Comparison of ENCODE assay signal across 10 cellular contexts in the genomic region with DNA sequence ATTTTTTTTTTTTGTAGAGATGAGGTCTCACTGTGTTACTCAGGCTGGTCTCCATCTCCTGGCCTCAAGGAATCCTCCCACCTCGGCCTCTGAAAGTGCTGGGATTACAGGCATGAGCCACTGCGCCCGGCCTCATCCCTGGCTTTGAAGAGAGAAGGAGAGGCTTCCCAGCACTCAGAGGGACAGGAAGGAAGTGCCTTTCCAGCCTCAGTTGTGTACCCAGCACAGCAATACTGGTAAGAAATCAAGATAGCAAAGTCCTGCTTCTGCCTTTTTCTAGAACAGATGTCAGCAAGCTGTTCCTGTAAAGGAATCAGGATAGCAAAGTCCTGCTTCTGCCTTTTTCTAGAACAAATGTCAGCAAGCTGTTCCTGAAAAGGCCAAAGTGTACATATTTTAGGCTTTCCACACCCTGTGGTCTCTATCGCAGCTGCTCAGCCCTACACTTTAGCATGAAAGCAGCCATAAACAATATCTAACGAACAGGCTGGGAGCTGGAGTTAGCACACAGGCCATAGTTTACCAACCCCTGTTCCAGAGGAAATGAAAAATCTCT. TPM values are rescaled to one million over a fixed set of nuclear protein-coding genes. Genes with fewer than 3 reads are reported as not detected.
DNase-seq lines count a peak whose midpoint lies in the region; FAIRE-seq and TF ChIP-seq lines count a peak whose summit lies in the region.
"Had no signal": no experiment of that assay in that cellular context is flagged by ENCODE, and none has a peak within 500 bp of the region (broad histone marks: within the 10 kb centered on the region; RNA-seq: fewer than 3 reads in every experiment).

No MANE protein-coding gene starts in this region.

- no peak overlapping the region for H4K5ac ChIP-seq in H1 (ENCODE audit: insufficient read length, low read depth, low read length)

- H3K56ac ChIP-seq in H1 (replicated peaks; ENCODE audit: insufficient read length, low read depth, low read length) = no peak overlapping the region

- H3K23ac ChIP-seq in H1 (ENCODE audit: insufficient read length) = no peak overlapping the region

- H3K4me1 ChIP-seq in H1 (replicated peaks in 1 of 4; ENCODE audit: control insufficient read depth in 3 of 4, insufficient read depth in 4 of 4, low read length in 3 of 4) = peaks cover 0 to 3% (median 0%) of the 10 kb centered on the region in 4 experiments; a peak in 1 of 7 replicates
- H3K4me1 ChIP-seq in muscle layer of duodenum (ENCODE audit: control insufficient read depth in 1 of 2, insufficient read depth in 2 of 2, low read length in 2 of 2) = peaks cover 5 to 19% of the 10 kb centered on the region in 2 donors
- H3K4me1 ChIP-seq: SJSA1 had no signal

- H4K8ac ChIP-seq in H1 (ENCODE audit: extremely low read depth, insufficient read depth, low read length) = no peak overlapping the region

- FAIRE-seq in H1 (lab: Jason Lieb, UNC) = no peak

- no peak for DNase-seq in AG04450 (ENCODE audit: low read depth, low spot score)
- no peak for DNase-seq in H1 (ENCODE audit: low read depth in 1 of 2, low spot score in 2 of 2)
- no peak for DNase-seq in hepatic stellate cell (ENCODE audit: low spot score)
- DNase-seq in HUDEP-2 (lab: John Stamatoyannopoulos, UW; ENCODE audit: unreplicated experiment in 76 of 76) = no peak
- no peak for DNase-seq in GM19240 (ENCODE audit: insufficient read length, low spot score)
- DNase-seq: activated CD4-positive, alpha-beta memory T cell treated with anti-CD3 and anti-CD28 coated beads, Interleukin-2, amount 10 ng/mL, durations not matched to agents 7 days and 5 days; head of caudate nucleus had no signal

- no peaks in the 10 kb centered on the region for H3K36me3 ChIP-seq in H1 (ENCODE audit: control insufficient read depth in 2 of 4, insufficient read depth in 4 of 4, low read length in 3 of 4)
- H3K36me3 ChIP-seq in muscle layer of duodenum (ENCODE audit: control insufficient read depth in 1 of 2, insufficient read depth in 2 of 2, low read length in 2 of 2) = no peaks in the 10 kb centered on the region
- H3K36me3 ChIP-seq: neutrophil, SJSA1 had no signal

- no peaks in the 10 kb centered on the region for H3K79me2 ChIP-seq in H1 (ENCODE audit: control insufficient read depth in 1 of 2, insufficient read depth in 2 of 2, low read length in 2 of 2)

- H4K20me1 ChIP-seq in H1 (replicated peaks in 1 of 2; ENCODE audit: control insufficient read depth in 1 of 2, insufficient read depth in 2 of 2, low read length in 2 of 2) = no peaks in the 10 kb centered on the region

- no peak for TF ChIP-seq EP300 in H1 (IDR thresholded peaks at IDR 0.05; ENCODE audit: borderline replicate concordance in 1 of 2, low read depth in 2 of 2, low read length in 2 of 2)

- H2BK20ac ChIP-seq in H1 (ENCODE audit: low read length) = no peak overlapping the region

- H3K14ac ChIP-seq in H1 (ENCODE audit: insufficient read length) = no peak overlapping the region

- no peak overlapping the region for H2AK5ac ChIP-seq in H1 (ENCODE audit: low read depth, low read length)

- H3K79me1 ChIP-seq in H1 (ENCODE audit: low read depth, low read length) = no peaks in the 10 kb centered on the region

- H2AFZ ChIP-seq in H1 (ENCODE audit: low read length) = no peak overlapping the region

- TF ChIP-seq CTCF in AG04450 (IDR thresholded peaks at IDR 0.05; ENCODE audit: low read depth, low read length) (no peak), H1 (IDR thresholded peaks at IDR 0.05; ENCODE audit: control extremely low read depth in 1 of 3, insufficient read depth in 1 of 3, low read depth in 1 of 3, low read length in 3 of 3) (no peak)

- H3K18ac ChIP-seq in H1 (ENCODE audit: extremely low read depth, low read length) = no peak overlapping the region

- H3K27me3 ChIP-seq in AG04450 (ENCODE audit: control insufficient read depth, insufficient read depth, low read length) (no peaks in the 10 kb centered on the region), H1 (replicated peaks in 1 of 4; ENCODE audit: control insufficient read depth in 3 of 4, extremely low read depth in 1 of 4, insufficient read depth in 3 of 4, low read length in 3 of 4) (no peaks in the 10 kb centered on the region), muscle layer of duodenum (ENCODE audit: low read depth, low read length) (no peaks in the 10 kb centered on the region)
- H3K27me3 ChIP-seq: neutrophil, SJSA1 had no signal

- H2BK15ac ChIP-seq in H1 (ENCODE audit: low read length) = 0 out of 2 replicates have a peak overlapping the region, but pooled peaks have one; percentile 46

- POLR2A ChIA-PET in AG04450 (lab: Yijun Ruan, JAX) (interaction anchor here (1.1 to 3.5 kb wide), 3 partner anchors 13 to 53 kb away, joined by 3 to 36 read pairs (median 5); partner anchors contain the start of genes PCIF1 and ZNF335), H1 (lab: Charles Lee; ENCODE audit: partially characterized antibody) (interaction anchor here (1.0 to 11.8 kb wide), 4 partner anchors 8 to 21 kb away, joined by 4 to 165 read pairs (median 5); partner anchors contain the start of gene PCIF1)

- WGBS in H1 (ENCODE audit: extremely low coverage in 1 of 2, insufficient coverage in 1 of 2, insufficient read length in 1 of 2, insufficient replicate concordance in 2 of 2, low coverage in 1 of 2, low lambda C conversion rate in 2 of 2, missing lambda C conversion rate in 1 of 2), 2 experiments = 97% methylated on average over 5 of the region's 5 CpGs; no CpG with 5 or more reads in 1 of the 2 experiments

- H3K27ac ChIP-seq in AG04450 (ENCODE audit: low read depth, low read length) (peak overlapping the region; percentile 76), H1 (ENCODE audit: low read depth, low read length) (no peak overlapping the region), muscle layer of duodenum (ENCODE audit: low read length) (peak overlapping the region; percentile 58)
- H3K27ac ChIP-seq: neutrophil, SJSA1 had no signal

- no peak overlapping the region for H2BK12ac ChIP-seq in H1 (ENCODE audit: low read depth, low read length)

- H3K23me2 ChIP-seq in H1 (ENCODE audit: low read depth, low read length) = no peaks in the 10 kb centered on the region

- TF ChIP-seq RAD21 in H1 (IDR thresholded peaks at IDR 0.05 in 1 of 2, conservative IDR thresholded peaks at IDR 0.05 in 1 of 2; ENCODE audit: low read depth in 2 of 2, low read length in 2 of 2) = no peak

- no peak overlapping the region for H3K9ac ChIP-seq in H1 (replicated peaks in 1 of 4; ENCODE audit: extremely low read depth in 1 of 4, low read depth in 3 of 4, low read length in 3 of 4)

- H3K4me2 ChIP-seq in H1 (ENCODE audit: insufficient read depth in 1 of 2, low read depth in 2 of 2, low read length in 2 of 2) = no peak overlapping the region

- TF ChIP-seq POLR2A in H1 (IDR thresholded peaks at IDR 0.05; ENCODE audit: control extremely low read depth in 1 of 2, low read depth in 2 of 2, low read length in 2 of 2) = no peak

- H3K9me3 ChIP-seq in AG04450 (ENCODE audit: control insufficient read depth, insufficient read depth, low read length) = no peaks in the 10 kb centered on the region
- H3K9me3 ChIP-seq in H1 (ENCODE audit: insufficient read depth in 2 of 2, low read depth in 1 of 2, low read length in 1 of 2) = no peaks in the 10 kb centered on the region
- no peaks in the 10 kb centered on the region for H3K9me3 ChIP-seq in muscle layer of duodenum (ENCODE audit: control insufficient read depth in 1 of 2, low read length in 2 of 2)
- H3K9me3 ChIP-seq: neutrophil, SJSA1 had no signal

- H2BK5ac ChIP-seq in H1 (ENCODE audit: low read depth, low read length) = no peak overlapping the region

- CTCF ChIA-PET in AG04450 (lab: Charles Lee) = interaction anchor here (2.7 kb wide), 1 partner anchor 51 kb away, joined by 12 read pairs; no protein-coding TSS in a partner anchor
- CTCF ChIA-PET in H1 (lab: Charles Lee; ENCODE audit: partially characterized antibody) = interaction anchor here (0.6 to 1.4 kb wide), 3 partner anchors 12 to 15 kb away, joined by 3 to 4 read pairs (median 3); no protein-coding TSS in a partner anchor

- no peak overlapping the region for H3K4ac ChIP-seq in H1 (replicated peaks; ENCODE audit: insufficient read length, low read depth, low read length)

- no peak overlapping the region for H2BK120ac ChIP-seq in H1 (replicated peaks; ENCODE audit: low read depth, low read length)

- no peak overlapping the region for H4K91ac ChIP-seq in H1 (replicated peaks; ENCODE audit: insufficient read length, low read length)

- H3K4me3 ChIP-seq in AG04450 (ENCODE audit: low read depth, low read length) = no peak overlapping the region
- H3K4me3 ChIP-seq in H1 (ENCODE audit: extremely low read depth in 1 of 4, insufficient read depth in 2 of 4, low read depth in 3 of 4, low read length in 4 of 4) = no peak overlapping the region
- no peak overlapping the region for H3K4me3 ChIP-seq in muscle layer of duodenum (ENCODE audit: low read depth in 1 of 2, low read length in 2 of 2)
- H3K4me3 ChIP-seq: SJSA1 had no signal

RNA-seq across cellular contexts. Expression of gene PLTP, which starts 6.3 kb away (rescaled TPM):
- polyA plus RNA-seq in AG04450 (2011; rRNA removed) = 105 and 154 TPM in 2 replicates
- polyA minus RNA-seq in AG04450 (2011; rRNA and poly(A)+ RNA removed) = 43.0 and 67.8 TPM in 2 replicates
- 120 TPM in 2 replicates for total RNA-seq in H1 (2021; fragmentation: NEBNext Ultra II Directional; extraction: Animal tissue kit (Norgen Biotek cat#: 25700))
- polyA plus RNA-seq in H1 (2011; rRNA removed) = 194 and 268 TPM in 2 replicates
- 129 TPM for polyA plus RNA-seq in H1 (2011; cell fraction: cytosol; rRNA removed)
- polyA plus RNA-seq in H1 (2011; cell fraction: nucleus; rRNA removed) = 198 TPM
- polyA plus RNA-seq in H1 (2012, experiment 1 of 2) = 117 to 175 TPM (median 169 TPM) in 4 replicates
- polyA plus RNA-seq in H1 (2012, experiment 2 of 2) = 196 TPM
- polyA plus RNA-seq in H1 (2013, experiment 1 of 2) = 240 TPM
- polyA plus RNA-seq in H1 (2013, experiment 2 of 2) = 233 TPM
- 77.0 and 101 TPM in 2 replicates for polyA minus RNA-seq in H1 (2011; rRNA and poly(A)+ RNA removed)
- 101 TPM for polyA minus RNA-seq in H1 (2011; cell fraction: cytosol; rRNA and poly(A)+ RNA removed)
- polyA minus RNA-seq in H1 (2011; cell fraction: nucleus; rRNA and poly(A)+ RNA removed) = 53.7 TPM

RNA-seq across cellular contexts. Expression of gene PCIF1, which starts 16.2 kb away (rescaled TPM):
- polyA plus RNA-seq in AG04450 (2011; rRNA removed) (11.5 and 14.6 TPM in 2 replicates), H1 (2011; rRNA removed) (30.6 and 54.7 TPM in 2 replicates)
- polyA minus RNA-seq in AG04450 (2011; rRNA and poly(A)+ RNA removed) = 19.7 and 24.9 TPM in 2 replicates
- 27.2 and 30.3 TPM in 2 replicates for total RNA-seq in H1 (2021; fragmentation: NEBNext Ultra II Directional; extraction: Animal tissue kit (Norgen Biotek cat#: 25700))
- 23.8 TPM for polyA plus RNA-seq in H1 (2011; cell fraction: cytosol; rRNA removed)
- 58.2 TPM for polyA plus RNA-seq in H1 (2011; cell fraction: nucleus; rRNA removed)
- 19.8 to 36.6 TPM (median 32.6 TPM) in 4 replicates for polyA plus RNA-seq in H1 (2012, experiment 1 of 2)
- 37.9 TPM for polyA plus RNA-seq in H1 (2012, experiment 2 of 2)
- 23.6 TPM for polyA plus RNA-seq in H1 (2013, experiment 1 of 2)
- 20.7 TPM for polyA plus RNA-seq in H1 (2013, experiment 2 of 2)
- 20.9 and 29.6 TPM in 2 replicates for polyA minus RNA-seq in H1 (2011; rRNA and poly(A)+ RNA removed)
- 20.2 TPM for polyA minus RNA-seq in H1 (2011; cell fraction: cytosol; rRNA and poly(A)+ RNA removed)
- 42.0 TPM for polyA minus RNA-seq in H1 (2011; cell fraction: nucleus; rRNA and poly(A)+ RNA removed)

RNA-seq across cellular contexts. Expression of gene CTSA, which starts 27.1 kb away (rescaled TPM):
- 234 and 267 TPM in 2 replicates for polyA plus RNA-seq in AG04450 (2011; rRNA removed)
- 167 and 244 TPM in 2 replicates for polyA minus RNA-seq in AG04450 (2011; rRNA and poly(A)+ RNA removed)
- 49.7 and 52.5 TPM in 2 replicates for total RNA-seq in H1 (2021; fragmentation: NEBNext Ultra II Directional; extraction: Animal tissue kit (Norgen Biotek cat#: 25700))
- 74.0 and 81.4 TPM in 2 replicates for polyA plus RNA-seq in H1 (2011; rRNA removed)
- polyA plus RNA-seq in H1 (2011; cell fraction: cytosol; rRNA removed) = 60.7 TPM
- polyA plus RNA-seq in H1 (2011; cell fraction: nucleus; rRNA removed) = 171 TPM
- 44.5 to 61.8 TPM (median 58.5 TPM) in 4 replicates for polyA plus RNA-seq in H1 (2012, experiment 1 of 2)
- polyA plus RNA-seq in H1 (2012, experiment 2 of 2) = 64.3 TPM
- polyA plus RNA-seq in H1 (2013, experiment 1 of 2) = 66.7 TPM
- 68.1 TPM for polyA plus RNA-seq in H1 (2013, experiment 2 of 2)
- 97.7 and 111 TPM in 2 replicates for polyA minus RNA-seq in H1 (2011; rRNA and poly(A)+ RNA removed)
- 39.0 TPM for polyA minus RNA-seq in H1 (2011; cell fraction: cytosol; rRNA and poly(A)+ RNA removed)
- polyA minus RNA-seq in H1 (2011; cell fraction: nucleus; rRNA and poly(A)+ RNA removed) = 131 TPM

RNA-seq across cellular contexts. Expression of gene NEURL2, which starts 27.3 kb away (rescaled TPM):
- polyA plus RNA-seq in AG04450 (2011; rRNA removed) (1.1 and 1.9 TPM in 2 replicates), H1 (2011; rRNA removed) (6.9 and 10.3 TPM in 2 replicates)
- polyA minus RNA-seq in AG04450 (2011; rRNA and poly(A)+ RNA removed) = 0.74 and 2.2 TPM in 2 replicates
- 5.2 and 6.9 TPM in 2 replicates for total RNA-seq in H1 (2021; fragmentation: NEBNext Ultra II Directional; extraction: Animal tissue kit (Norgen Biotek cat#: 25700))
- polyA plus RNA-seq in H1 (2011; cell fraction: cytosol; rRNA removed) = 9.4 TPM
- 15.0 TPM for polyA plus RNA-seq in H1 (2011; cell fraction: nucleus; rRNA removed)
- 3.4 to 5.8 TPM (median 5.5 TPM) in 4 replicates for polyA plus RNA-seq in H1 (2012, experiment 1 of 2)
- 4.2 TPM for polyA plus RNA-seq in H1 (2012, experiment 2 of 2)
- 4.8 TPM for polyA plus RNA-seq in H1 (2013, experiment 1 of 2)
- 3.2 TPM for polyA plus RNA-seq in H1 (2013, experiment 2 of 2)
- polyA minus RNA-seq in H1 (2011; rRNA and poly(A)+ RNA removed) = 3.6 and 3.7 TPM in 2 replicates
- polyA minus RNA-seq in H1 (2011; cell fraction: cytosol; rRNA and poly(A)+ RNA removed) = 6.1 TPM
- 10.5 TPM for polyA minus RNA-seq in H1 (2011; cell fraction: nucleus; rRNA and poly(A)+ RNA removed)

RNA-seq across cellular contexts. Expression of gene SPATA25, which starts 30.8 kb away (rescaled TPM):
- polyA plus RNA-seq in AG04450 (2011; rRNA removed) (0.43 and 0.50 TPM in 2 replicates), H1 (2011; rRNA removed) (2.0 and 3.2 TPM in 2 replicates)
- 0.55 TPM in 1 of 2 replicates, not detected in the other for polyA minus RNA-seq in AG04450 (2011; rRNA and poly(A)+ RNA removed)
- total RNA-seq in H1 (2021; fragmentation: NEBNext Ultra II Directional; extraction: Animal tissue kit (Norgen Biotek cat#: 25700)) = 2.5 and 3.0 TPM in 2 replicates
- polyA plus RNA-seq in H1 (2011; cell fraction: cytosol; rRNA removed) = 4.1 TPM
- polyA plus RNA-seq in H1 (2011; cell fraction: nucleus; rRNA removed) = 8.0 TPM
- 1.9 to 4.4 TPM (median 3.5 TPM) in 4 replicates for polyA plus RNA-seq in H1 (2012, experiment 1 of 2)
- polyA plus RNA-seq in H1 (2012, experiment 2 of 2) = 0.77 TPM
- polyA plus RNA-seq in H1 (2013, experiment 1 of 2) = 1.3 TPM
- 1.3 TPM for polyA plus RNA-seq in H1 (2013, experiment 2 of 2)
- polyA minus RNA-seq in H1 (2011; rRNA and poly(A)+ RNA removed) = 1.2 and 2.7 TPM in 2 replicates
- not detected for polyA minus RNA-seq in H1 (2011; cell fraction: cytosol; rRNA and poly(A)+ RNA removed)
- 7.0 TPM for polyA minus RNA-seq in H1 (2011; cell fraction: nucleus; rRNA and poly(A)+ RNA removed)
